Comparison of ENCODE assay signal across 1 cellular context in genomic region chr6:37053683-37054082, GRCh38.
TF ChIP-seq lines count a peak whose summit lies in the region.

No MANE protein-coding gene starts in this region.

TF ChIP-seq in K562, 482 proteins besides CTCF, POLR2A, EP300 and RAD21:
- TF ChIP-seq TAF9B (IDR thresholded peaks at IDR 0.05; ENCODE audit: partially characterized antibody) (no peak), ZNF592 (IDR thresholded peaks at IDR 0.05) (0 out of 2 replicates have a peak, but pooled peaks have one; percentile 15), WHSC1 (IDR thresholded peaks at IDR 0.05; ENCODE audit: low read length) (peak; percentile 20)
